ENCODE assay signal across 1 cellular context in genomic region chr1:155137550-155137949, GRCh38.
TF ChIP-seq lines count a peak whose summit lies in the region.

No MANE protein-coding gene starts in this region.

TF ChIP-seq in GM23338, 12 proteins besides CTCF, POLR2A, EP300 and RAD21 (continued from another document):
- TF ChIP-seq ZNF462 (CRISPR knock-in tag; IDR thresholded peaks at IDR 0.05), result no peak
- TF ChIP-seq ZNF331 (CRISPR knock-in tag; IDR thresholded peaks at IDR 0.05; ENCODE audit: low read depth), result no peak
- TF ChIP-seq ETS1 (IDR thresholded peaks at IDR 0.05), result no peak
- no peak for TF ChIP-seq EZH2phosphoT487 (IDR thresholded peaks at IDR 0.05; ENCODE audit: unreplicated experiment)
- TF ChIP-seq NANOG (IDR thresholded peaks at IDR 0.05; ENCODE audit: borderline replicate concordance), result no peak
- TF ChIP-seq CREB1 (CRISPR knock-in tag; IDR thresholded peaks at IDR 0.05; ENCODE audit: low read depth), result no peak
- TF ChIP-seq EZH2 (IDR thresholded peaks at IDR 0.05; ENCODE audit: low read depth, unreplicated experiment), result no peak
- TF ChIP-seq ZNF114 (CRISPR knock-in tag; IDR thresholded peaks at IDR 0.05), result no peak
- TF ChIP-seq REST (IDR thresholded peaks at IDR 0.05; ENCODE audit: unreplicated experiment), result no peak
- no peak for TF ChIP-seq JUNB (IDR thresholded peaks at IDR 0.05; ENCODE audit: unreplicated experiment)
